8 cellular contexts compared by ENCODE assay signal in the genomic region with DNA sequence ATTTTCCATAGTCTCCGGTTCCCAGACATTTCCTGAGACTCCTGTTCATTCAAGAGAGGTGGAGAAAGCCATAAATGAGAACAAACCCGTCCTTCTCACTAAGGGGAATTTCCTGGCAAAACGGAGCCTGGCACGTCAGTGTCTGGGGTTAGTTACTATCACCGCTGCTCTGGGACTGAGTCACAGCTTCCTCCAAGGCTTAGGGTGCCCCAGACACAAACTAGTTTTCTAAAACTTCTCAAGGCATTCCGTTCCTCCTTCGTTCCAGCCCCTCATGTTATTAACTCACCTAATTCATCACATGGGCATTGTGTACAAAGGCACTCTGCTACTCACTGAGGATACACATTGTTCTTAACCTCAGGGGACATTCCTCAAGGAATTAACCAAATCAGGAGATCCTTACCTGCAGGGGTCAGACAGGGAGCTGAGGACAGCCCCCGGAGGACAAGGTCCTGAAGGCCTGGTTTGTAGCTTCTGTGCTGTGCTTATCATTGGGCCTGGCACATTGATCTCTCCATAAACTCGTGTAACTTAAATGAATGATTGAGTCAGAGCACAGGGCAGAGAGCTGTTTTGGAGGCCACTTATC.
DNase-seq lines count a peak whose midpoint lies in the region; ATAC-seq, FAIRE-seq and TF ChIP-seq lines count a peak whose summit lies in the region.

No MANE protein-coding gene starts in this region.

- peaks cover 16 to 21% of the 10 kb centered on the region in 2 donors for H3K4me1 ChIP-seq in gastrocnemius medialis

- no peak for FAIRE-seq in frontal cortex (lab: Jason Lieb, UNC)

- H3K9me3 ChIP-seq in gastrocnemius medialis = no peaks in the 10 kb centered on the region

- H3K27me3 ChIP-seq in gastrocnemius medialis = no peaks in the 10 kb centered on the region

- no peak overlapping the region for H3K4me3 ChIP-seq in AG04449 (ENCODE audit: low read depth, low read length)
- H3K4me3 ChIP-seq in gastrocnemius medialis = no peak overlapping the region

- POLR2A ChIA-PET in AG04449 (lab: Yijun Ruan, JAX) = interaction anchor here (0.7 to 5.4 kb wide), 4 partner anchors 36 to 111 kb away, joined by 3 to 46 read pairs (median 6); partner anchors contain the start of gene KLF6

- ATAC-seq in GM19397 (IDR thresholded peaks at IDR 0.05; ENCODE audit: unreplicated experiment) (peak; percentile 69), gastrocnemius medialis (peak; percentile 43 to 58)

- H3K36me3 ChIP-seq in gastrocnemius medialis = no peaks in the 10 kb centered on the region

- H3K27ac ChIP-seq in gastrocnemius medialis = peak overlapping the region; percentile 72 to 82 (median 78)

- TF ChIP-seq CTCF in AG04449 (IDR thresholded peaks at IDR 0.05; ENCODE audit: insufficient read depth, low read length, missing control alignments) (no peak), gastrocnemius medialis (IDR thresholded peaks at IDR 0.05 in 4 of 5, conservative IDR thresholded peaks at IDR 0.05 in 1 of 5) (no peak)

- CTCF ChIA-PET in AG04449 (lab: Yijun Ruan, JAX) = interaction anchor here (0.6 to 1.3 kb wide), 2 partner anchors 36 to 242 kb away, joined by 3 read pairs; no protein-coding TSS in a partner anchor

- no peak for TF ChIP-seq POLR2A in gastrocnemius medialis (IDR thresholded peaks at IDR 0.05)

- in situ Hi-C loops in gastrocnemius medialis (cut with MboI; ENCODE audit: low sequenced_read_pairs in 4 of 4) = no loop called here

- DNase-seq in AG04449 (ENCODE audit: low read depth, low spot score) (peak; percentile 89), HS-27A (ENCODE audit: low read depth) (peak; percentile 39), activated T-cell treated with anti-CD3 and anti-CD28 coated beads for 4 hours (peak; percentile 36), glomerular endothelial cell (ENCODE audit: extremely low read depth, low read depth, low spot score) (peak; percentile 96), gastrocnemius medialis (peak; percentile 24 to 32), frontal cortex (ENCODE audit: low spot score in 2 of 2) (no peak)
- no peak for DNase-seq in NK-92 treated with Interleukin-12 subunit alpha and Interleukin-12 subunit beta, amount 100 ng/mL, for 24 hours (lab: John Stamatoyannopoulos, UW)

- intact Hi-C loops in gastrocnemius medialis (cut with DNase I; ENCODE audit: low total_unique reads) = loop anchor here (2.0 to 10.0 kb wide), 4 partner anchors 76 to 767 kb away; no protein-coding TSS in a partner anchor

Comparison
In these comparisons a context has a peak if more than half of its experiments do, and no peak if none do; other contexts are left out.
1. DNase-seq: peak in AG04449 (single experiment), HS-27A (single experiment), activated T-cell treated with anti-CD3 and anti-CD28 coated beads for 4 hours (single experiment), glomerular endothelial cell (single experiment) and gastrocnemius medialis (2 of 2); none in NK-92 treated with Interleukin-12 subunit alpha and Interleukin-12 subunit beta, amount 100 ng/mL, for 24 hours (single experiment) and frontal cortex (0 of 2).